ENCODE assay signal across 1 cellular context in the genomic region with DNA sequence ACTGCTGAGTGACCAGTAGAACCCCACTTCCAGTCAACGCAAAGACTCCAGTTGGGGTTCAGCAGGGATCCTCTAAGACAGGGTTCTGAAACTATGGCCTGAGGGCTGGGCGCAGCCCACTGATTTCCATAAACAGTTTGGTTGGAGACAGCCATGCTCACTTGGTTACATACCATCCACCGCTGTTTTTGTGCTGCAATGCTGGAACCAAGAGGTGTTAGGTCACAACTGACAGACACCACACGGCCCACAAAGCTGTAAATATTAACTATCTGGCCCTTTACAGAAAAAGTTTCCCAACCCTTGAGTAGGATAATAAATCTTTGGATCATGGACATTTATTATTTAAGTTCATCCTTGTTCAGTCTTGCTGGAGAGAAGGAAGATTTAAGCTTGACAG.
TF ChIP-seq lines count a peak whose summit lies in the region.

No MANE protein-coding gene starts in this region.

TF ChIP-seq in SK-N-SH, 30 proteins besides CTCF, POLR2A, EP300 and RAD21 (continued from another document):
- TF ChIP-seq, protein P1, sequence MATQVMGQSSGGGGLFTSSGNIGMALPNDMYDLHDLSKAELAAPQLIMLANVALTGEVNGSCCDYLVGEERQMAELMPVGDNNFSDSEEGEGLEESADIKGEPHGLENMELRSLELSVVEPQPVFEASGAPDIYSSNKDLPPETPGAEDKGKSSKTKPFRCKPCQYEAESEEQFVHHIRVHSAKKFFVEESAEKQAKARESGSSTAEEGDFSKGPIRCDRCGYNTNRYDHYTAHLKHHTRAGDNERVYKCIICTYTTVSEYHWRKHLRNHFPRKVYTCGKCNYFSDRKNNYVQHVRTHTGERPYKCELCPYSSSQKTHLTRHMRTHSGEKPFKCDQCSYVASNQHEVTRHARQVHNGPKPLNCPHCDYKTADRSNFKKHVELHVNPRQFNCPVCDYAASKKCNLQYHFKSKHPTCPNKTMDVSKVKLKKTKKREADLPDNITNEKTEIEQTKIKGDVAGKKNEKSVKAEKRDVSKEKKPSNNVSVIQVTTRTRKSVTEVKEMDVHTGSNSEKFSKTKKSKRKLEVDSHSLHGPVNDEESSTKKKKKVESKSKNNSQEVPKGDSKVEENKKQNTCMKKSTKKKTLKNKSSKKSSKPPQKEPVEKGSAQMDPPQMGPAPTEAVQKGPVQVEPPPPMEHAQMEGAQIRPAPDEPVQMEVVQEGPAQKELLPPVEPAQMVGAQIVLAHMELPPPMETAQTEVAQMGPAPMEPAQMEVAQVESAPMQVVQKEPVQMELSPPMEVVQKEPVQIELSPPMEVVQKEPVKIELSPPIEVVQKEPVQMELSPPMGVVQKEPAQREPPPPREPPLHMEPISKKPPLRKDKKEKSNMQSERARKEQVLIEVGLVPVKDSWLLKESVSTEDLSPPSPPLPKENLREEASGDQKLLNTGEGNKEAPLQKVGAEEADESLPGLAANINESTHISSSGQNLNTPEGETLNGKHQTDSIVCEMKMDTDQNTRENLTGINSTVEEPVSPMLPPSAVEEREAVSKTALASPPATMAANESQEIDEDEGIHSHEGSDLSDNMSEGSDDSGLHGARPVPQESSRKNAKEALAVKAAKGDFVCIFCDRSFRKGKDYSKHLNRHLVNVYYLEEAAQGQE (IDR thresholded peaks at IDR 0.05; ENCODE audit: low read depth, low read length) = no peak
- TF ChIP-seq FOXJ3 (CRISPR knock-in tag; IDR thresholded peaks at IDR 0.05) = no peak
- TF ChIP-seq, protein P2, sequence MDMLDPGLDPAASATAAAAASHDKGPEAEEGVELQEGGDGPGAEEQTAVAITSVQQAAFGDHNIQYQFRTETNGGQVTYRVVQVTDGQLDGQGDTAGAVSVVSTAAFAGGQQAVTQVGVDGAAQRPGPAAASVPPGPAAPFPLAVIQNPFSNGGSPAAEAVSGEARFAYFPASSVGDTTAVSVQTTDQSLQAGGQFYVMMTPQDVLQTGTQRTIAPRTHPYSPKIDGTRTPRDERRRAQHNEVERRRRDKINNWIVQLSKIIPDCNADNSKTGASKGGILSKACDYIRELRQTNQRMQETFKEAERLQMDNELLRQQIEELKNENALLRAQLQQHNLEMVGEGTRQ (IDR thresholded peaks at IDR 0.05; ENCODE audit: borderline replicate concordance, low read depth, low read length) = no peak
- no peak for TF ChIP-seq SIN3A (IDR thresholded peaks at IDR 0.05; ENCODE audit: borderline replicate concordance, low read depth, low read length)
TF ChIP-seq in SK-N-SH: peak in this region for 0.
